In genomic region chr2:8609357-8609804, GRCh38 we compare ENCODE assay signal across 1 cellular context.
TF ChIP-seq lines count a peak whose summit lies in the region.

No MANE protein-coding gene starts in this region.

TF ChIP-seq in HepG2, 621 proteins besides CTCF, POLR2A, EP300 and RAD21 (continued from another document and continues in another):
- TF ChIP-seq, protein P1, sequence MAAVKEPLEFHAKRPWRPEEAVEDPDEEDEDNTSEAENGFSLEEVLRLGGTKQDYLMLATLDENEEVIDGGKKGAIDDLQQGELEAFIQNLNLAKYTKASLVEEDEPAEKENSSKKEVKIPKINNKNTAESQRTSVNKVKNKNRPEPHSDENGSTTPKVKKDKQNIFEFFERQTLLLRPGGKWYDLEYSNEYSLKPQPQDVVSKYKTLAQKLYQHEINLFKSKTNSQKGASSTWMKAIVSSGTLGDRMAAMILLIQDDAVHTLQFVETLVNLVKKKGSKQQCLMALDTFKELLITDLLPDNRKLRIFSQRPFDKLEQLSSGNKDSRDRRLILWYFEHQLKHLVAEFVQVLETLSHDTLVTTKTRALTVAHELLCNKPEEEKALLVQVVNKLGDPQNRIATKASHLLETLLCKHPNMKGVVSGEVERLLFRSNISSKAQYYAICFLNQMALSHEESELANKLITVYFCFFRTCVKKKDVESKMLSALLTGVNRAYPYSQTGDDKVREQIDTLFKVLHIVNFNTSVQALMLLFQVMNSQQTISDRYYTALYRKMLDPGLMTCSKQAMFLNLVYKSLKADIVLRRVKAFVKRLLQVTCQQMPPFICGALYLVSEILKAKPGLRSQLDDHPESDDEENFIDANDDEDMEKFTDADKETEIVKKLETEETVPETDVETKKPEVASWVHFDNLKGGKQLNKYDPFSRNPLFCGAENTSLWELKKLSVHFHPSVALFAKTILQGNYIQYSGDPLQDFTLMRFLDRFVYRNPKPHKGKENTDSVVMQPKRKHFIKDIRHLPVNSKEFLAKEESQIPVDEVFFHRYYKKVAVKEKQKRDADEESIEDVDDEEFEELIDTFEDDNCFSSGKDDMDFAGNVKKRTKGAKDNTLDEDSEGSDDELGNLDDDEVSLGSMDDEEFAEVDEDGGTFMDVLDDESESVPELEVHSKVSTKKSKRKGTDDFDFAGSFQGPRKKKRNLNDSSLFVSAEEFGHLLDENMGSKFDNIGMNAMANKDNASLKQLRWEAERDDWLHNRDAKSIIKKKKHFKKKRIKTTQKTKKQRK (IDR thresholded peaks at IDR 0.05; ENCODE audit: low read length): no peak
- TF ChIP-seq TOPORS (CRISPR knock-in tag; IDR thresholded peaks at IDR 0.05): peak; percentile 30; the same call in 1 of the 2 replicates
- TF ChIP-seq ATF7-NPFF (CRISPR knock-in tag; IDR thresholded peaks at IDR 0.05; ENCODE audit: low read depth): no peak
- TF ChIP-seq EHMT2 (IDR thresholded peaks at IDR 0.05; ENCODE audit: borderline replicate concordance, low read depth, low read length): peak; percentile 78; the same call in 1 of the 2 replicates
- TF ChIP-seq NKX3-1 (CRISPR knock-in tag; IDR thresholded peaks at IDR 0.05): peak; percentile 86
- TF ChIP-seq SMARCE1 (IDR thresholded peaks at IDR 0.05; ENCODE audit: borderline replicate concordance): no peak
- TF ChIP-seq, protein P2, sequence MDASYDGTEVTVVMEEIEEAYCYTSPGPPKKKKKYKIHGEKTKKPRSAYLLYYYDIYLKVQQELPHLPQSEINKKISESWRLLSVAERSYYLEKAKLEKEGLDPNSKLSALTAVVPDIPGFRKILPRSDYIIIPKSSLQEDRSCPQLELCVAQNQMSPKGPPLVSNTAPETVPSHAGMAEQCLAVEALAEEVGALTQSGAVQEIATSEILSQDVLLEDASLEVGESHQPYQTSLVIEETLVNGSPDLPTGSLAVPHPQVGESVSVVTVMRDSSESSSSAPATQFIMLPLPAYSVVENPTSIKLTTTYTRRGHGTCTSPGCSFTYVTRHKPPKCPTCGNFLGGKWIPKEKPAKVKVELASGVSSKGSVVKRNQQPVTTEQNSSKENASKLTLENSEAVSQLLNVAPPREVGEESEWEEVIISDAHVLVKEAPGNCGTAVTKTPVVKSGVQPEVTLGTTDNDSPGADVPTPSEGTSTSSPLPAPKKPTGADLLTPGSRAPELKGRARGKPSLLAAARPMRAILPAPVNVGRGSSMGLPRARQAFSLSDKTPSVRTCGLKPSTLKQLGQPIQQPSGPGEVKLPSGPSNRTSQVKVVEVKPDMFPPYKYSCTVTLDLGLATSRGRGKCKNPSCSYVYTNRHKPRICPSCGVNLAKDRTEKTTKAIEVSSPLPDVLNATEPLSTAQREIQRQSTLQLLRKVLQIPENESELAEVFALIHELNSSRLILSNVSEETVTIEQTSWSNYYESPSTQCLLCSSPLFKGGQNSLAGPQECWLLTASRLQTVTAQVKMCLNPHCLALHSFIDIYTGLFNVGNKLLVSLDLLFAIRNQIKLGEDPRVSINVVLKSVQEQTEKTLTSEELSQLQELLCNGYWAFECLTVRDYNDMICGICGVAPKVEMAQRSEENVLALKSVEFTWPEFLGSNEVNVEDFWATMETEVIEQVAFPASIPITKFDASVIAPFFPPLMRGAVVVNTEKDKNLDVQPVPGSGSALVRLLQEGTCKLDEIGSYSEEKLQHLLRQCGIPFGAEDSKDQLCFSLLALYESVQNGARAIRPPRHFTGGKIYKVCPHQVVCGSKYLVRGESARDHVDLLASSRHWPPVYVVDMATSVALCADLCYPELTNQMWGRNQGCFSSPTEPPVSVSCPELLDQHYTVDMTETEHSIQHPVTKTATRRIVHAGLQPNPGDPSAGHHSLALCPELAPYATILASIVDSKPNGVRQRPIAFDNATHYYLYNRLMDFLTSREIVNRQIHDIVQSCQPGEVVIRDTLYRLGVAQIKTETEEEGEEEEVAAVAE (CRISPR knock-in tag; IDR thresholded peaks at IDR 0.05; ENCODE audit: borderline replicate concordance): peak; percentile 82; the same call in 1 of the 2 replicates
- TF ChIP-seq ZBTB1 (CRISPR knock-in tag; IDR thresholded peaks at IDR 0.05; ENCODE audit: borderline replicate concordance): no peak
- TF ChIP-seq TBP (CRISPR knock-in tag; IDR thresholded peaks at IDR 0.05): 0 out of 2 replicates have a peak, but pooled peaks have one; percentile 64
- peak; percentile 87; the same call in 1 of the 2 replicates for TF ChIP-seq TIGD3 (CRISPR knock-in tag; IDR thresholded peaks at IDR 0.05; ENCODE audit: borderline replicate concordance)
- peak in 1 of 2 experiments; percentile 92; a peak in 2 of 4 replicates for TF ChIP-seq KLF16 (CRISPR knock-in tag; IDR thresholded peaks at IDR 0.05)
- peak; percentile 93 for TF ChIP-seq BHLHE40 (IDR thresholded peaks at IDR 0.05; ENCODE audit: low read length)
- TF ChIP-seq UBTF (CRISPR knock-in tag; IDR thresholded peaks at IDR 0.05): peak; percentile 46; the same call in 1 of the 2 replicates
- TF ChIP-seq ZNF3 (CRISPR knock-in tag; IDR thresholded peaks at IDR 0.05): no peak; the same call in 1 of the 2 replicates
- TF ChIP-seq ZFX (CRISPR knock-in tag; IDR thresholded peaks at IDR 0.05; ENCODE audit: low read depth): peak; percentile 70; the same call in 1 of the 2 replicates
- peak; percentile 96 for TF ChIP-seq NCOA2 (CRISPR knock-in tag; IDR thresholded peaks at IDR 0.05)
- no peak for TF ChIP-seq HNRNPUL1 (IDR thresholded peaks at IDR 0.05; ENCODE audit: low read depth, low read length)
- TF ChIP-seq RFXANK (CRISPR knock-in tag; IDR thresholded peaks at IDR 0.05): 0 out of 2 replicates have a peak, but pooled peaks have one; percentile 42
- TF ChIP-seq MXD3 (CRISPR knock-in tag; IDR thresholded peaks at IDR 0.05): peak; percentile 75; the same call in 1 of the 2 replicates
- TF ChIP-seq ZNF704 (CRISPR knock-in tag; IDR thresholded peaks at IDR 0.05; ENCODE audit: borderline replicate concordance): 0 out of 2 replicates have a peak, but pooled peaks have one; percentile 76
- peak; percentile 90 for TF ChIP-seq NFIC (IDR thresholded peaks at IDR 0.05; ENCODE audit: low read length)
- peak; percentile 93 for TF ChIP-seq ZNF609 (CRISPR knock-in tag; IDR thresholded peaks at IDR 0.05; ENCODE audit: borderline replicate concordance)
- peak; percentile 69; the same call in 1 of the 2 replicates for TF ChIP-seq ZNF33B (CRISPR knock-in tag; IDR thresholded peaks at IDR 0.05)
- no peak for TF ChIP-seq CREB1 (IDR thresholded peaks at IDR 0.05)
- TF ChIP-seq CREB1 (CRISPR knock-in tag; IDR thresholded peaks at IDR 0.05): peak; percentile 83
- TF ChIP-seq JUNB (CRISPR knock-in tag; IDR thresholded peaks at IDR 0.05; ENCODE audit: borderline replicate concordance): peak; percentile 15; the same call in 1 of the 2 replicates
- TF ChIP-seq ZNF121 (CRISPR knock-in tag; IDR thresholded peaks at IDR 0.05): no peak
- no peak for TF ChIP-seq ZSCAN22 (CRISPR knock-in tag; IDR thresholded peaks at IDR 0.05)
- no peak for TF ChIP-seq ZNF382 (CRISPR knock-in tag; IDR thresholded peaks at IDR 0.05; ENCODE audit: borderline replicate concordance)
- TF ChIP-seq RCOR2 (CRISPR knock-in tag; IDR thresholded peaks at IDR 0.05): peak; percentile 99
- peak; percentile 89 for TF ChIP-seq ZNF746 (CRISPR knock-in tag; IDR thresholded peaks at IDR 0.05)
- TF ChIP-seq HNF4G (IDR thresholded peaks at IDR 0.05; ENCODE audit: borderline replicate concordance, low read depth, low read length): peak; percentile 99
- peak; percentile 100 for TF ChIP-seq HNF4G (CRISPR knock-in tag; IDR thresholded peaks at IDR 0.05; ENCODE audit: borderline replicate concordance, low read depth)
